ENCODE assay signal across 12 cellular contexts in the genomic region with DNA sequence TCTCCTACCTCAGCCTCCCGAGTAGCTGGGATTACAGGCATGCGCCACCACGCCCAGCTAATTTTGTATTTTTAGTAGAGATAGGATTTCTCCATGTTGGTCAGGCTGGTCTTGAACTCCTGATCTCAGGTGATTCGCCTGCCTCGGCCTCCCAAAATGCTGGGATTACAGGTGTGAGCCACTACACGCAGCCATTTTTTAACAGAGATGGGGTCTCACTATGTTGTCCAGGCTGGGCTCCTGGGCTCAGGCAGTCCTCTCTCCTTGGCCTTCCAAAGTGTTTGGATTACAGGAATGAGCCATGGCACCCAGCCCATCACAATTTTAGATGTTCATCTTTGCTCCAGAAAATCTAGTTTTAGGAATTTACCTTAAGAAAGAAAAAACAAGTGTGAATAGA. TPM values are rescaled to one million over a fixed set of nuclear protein-coding genes. Genes with fewer than 3 reads are reported as not detected.
"Had no signal": no experiment of that assay in that cellular context is flagged by ENCODE, and none has a peak within 500 bp of the region (broad histone marks: within the 10 kb centered on the region; RNA-seq: fewer than 3 reads in every experiment).

No MANE protein-coding gene starts in this region.

RNA-seq across cellular contexts. Expression of a gene that starts 50.5 kb away (rescaled TPM):
- total RNA-seq: OCI-LY7, PC-3, PC-9, Peyer's patch, Right ventricle myocardium inferior, Right ventricle myocardium superior, RPMI7951, SJCRH30, SJSA1, SK-MEL-5, T-cell had no signal
- polyA plus RNA-seq: SK-N-SH had no signal
